In genomic region chr11:97332271-97332670, GRCh38 we compare ENCODE assay signal across 19 cellular contexts.
DNase-seq lines count a peak whose midpoint lies in the region; TF ChIP-seq lines count a peak whose summit lies in the region.
"Had no signal": no experiment of that assay in that cellular context is flagged by ENCODE, and none has a peak within 500 bp of the region (broad histone marks: within the 10 kb centered on the region; RNA-seq: fewer than 3 reads in every experiment).

No MANE protein-coding gene starts in this region.

- H2AFZ ChIP-seq in neural progenitor cell (replicated peaks) (peak overlapping the region; percentile 30), neuronal stem cell (ENCODE audit: low read length) (no peak overlapping the region)
- H2AFZ ChIP-seq: GM23248 had no signal

- no peak overlapping the region for H3K27ac Mint-ChIP-seq in neural progenitor cell
- H3K27ac Mint-ChIP-seq: CD8-positive, alpha-beta memory T cell had no signal

- no peak overlapping the region for H3K14ac ChIP-seq in neuronal stem cell (ENCODE audit: low read length)

- H3K18ac ChIP-seq in neuronal stem cell (ENCODE audit: low read length), result no peak overlapping the region

- H3K9me3 Mint-ChIP-seq in neural progenitor cell, result no peaks in the 10 kb centered on the region

- no peaks in the 10 kb centered on the region for H3K27me3 ChIP-seq in neural progenitor cell
- H3K27me3 ChIP-seq in MG63, result no peaks in the 10 kb centered on the region
- no peaks in the 10 kb centered on the region for H3K27me3 ChIP-seq in neuronal stem cell (ENCODE audit: control insufficient read depth in 3 of 3, insufficient read depth in 3 of 3, low read depth in 1 of 3, low read length in 3 of 3)
- H3K27me3 ChIP-seq: SJCRH30 had no signal

- no peak overlapping the region for H2AK5ac ChIP-seq in neuronal stem cell (ENCODE audit: low read depth, low read length)

- H3K36me3 Mint-ChIP-seq in neural progenitor cell, result no peaks in the 10 kb centered on the region
- H3K36me3 Mint-ChIP-seq: CD8-positive, alpha-beta memory T cell had no signal

- H3K79me2 ChIP-seq in neural progenitor cell (ENCODE audit: low read depth), result no peaks in the 10 kb centered on the region

- no peaks in the 10 kb centered on the region for H3F3A ChIP-seq in neural progenitor cell (ENCODE audit: low read depth)

- no peak overlapping the region for H2BK15ac ChIP-seq in neuronal stem cell (ENCODE audit: low read length)

- H2BK12ac ChIP-seq in neuronal stem cell (ENCODE audit: low read length), result no peak overlapping the region

- no peak overlapping the region for H2BK5ac ChIP-seq in neuronal stem cell (ENCODE audit: low read length)

- no peak overlapping the region for H2BK120ac ChIP-seq in neuronal stem cell (ENCODE audit: low read depth, low read length)

- TF ChIP-seq CTCF in neural progenitor cell (IDR thresholded peaks at IDR 0.05), result no peak

- no peak overlapping the region for H4K91ac ChIP-seq in neuronal stem cell (ENCODE audit: low read depth, low read length, poor library complexity)

- no CpG with 5 or more reads among the region's 2 CpGs for WGBS in neuronal stem cell (ENCODE audit: extremely low coverage in 2 of 2, insufficient read length in 2 of 2, insufficient replicate concordance in 1 of 2), 2 donors

- H3K27me3 Mint-ChIP-seq in neural progenitor cell (ENCODE audit: insufficient read depth, low read depth), result no peaks in the 10 kb centered on the region
- H3K27me3 Mint-ChIP-seq: CD8-positive, alpha-beta memory T cell had no signal

- H4K20me1 ChIP-seq in neural progenitor cell (ENCODE audit: low read depth), result no peaks in the 10 kb centered on the region

- H3K4me1 ChIP-seq in neural progenitor cell (peaks cover 11% of the 10 kb centered on the region), neuronal stem cell (ENCODE audit: control insufficient read depth in 2 of 2, insufficient read depth in 1 of 2, low read depth in 1 of 2, low read length in 2 of 2) (no peaks in the 10 kb centered on the region)
- H3K4me1 ChIP-seq: SJCRH30 had no signal

- H3K4me2 ChIP-seq in neural progenitor cell, result peak overlapping the region; percentile 26
- no peak overlapping the region for H3K4me2 ChIP-seq in neuronal stem cell (ENCODE audit: insufficient read depth, low read length, poor library complexity, severe bottlenecking)

- H3K4ac ChIP-seq in neuronal stem cell (ENCODE audit: low read length), result no peak overlapping the region

- no peaks in the 10 kb centered on the region for H3K4me1 Mint-ChIP-seq in neural progenitor cell
- H3K4me1 Mint-ChIP-seq: CD8-positive, alpha-beta memory T cell had no signal

- H4K8ac ChIP-seq in neuronal stem cell (ENCODE audit: low read depth, low read length), result no peak overlapping the region

- no peak overlapping the region for H3K27ac ChIP-seq in neural progenitor cell
- no peak overlapping the region for H3K27ac ChIP-seq in neuronal stem cell (replicated peaks; ENCODE audit: low read length)
- H3K27ac ChIP-seq: GM23248, SJCRH30 had no signal

- no peak overlapping the region for H3K4me3 Mint-ChIP-seq in neural progenitor cell
- H3K4me3 Mint-ChIP-seq: CD8-positive, alpha-beta memory T cell had no signal

- H3K9ac ChIP-seq in neural progenitor cell (no peak overlapping the region), neuronal stem cell (ENCODE audit: low read depth, low read length, poor library complexity) (no peak overlapping the region)
- H3K9ac ChIP-seq: GM23248 had no signal

- DNase-seq in DMS53 treated with DMSO at 0.1 percent for 48 hours (lab: John Stamatoyannopoulos, UW; ENCODE audit: unreplicated experiment) (peak; percentile 10), NCI-H1105 (lab: John Stamatoyannopoulos, UW) (peak; percentile 10), NCI-H69 (lab: John Stamatoyannopoulos, UW) (peak; percentile 48), neural progenitor cell (ENCODE audit: low spot score) (peak; percentile 42), OCI-M1 (lab: John Stamatoyannopoulos, UW) (no peak), MG63 (no peak), neuronal stem cell (ENCODE audit: low spot score) (no peak)
- DNase-seq: ACHN; C1 segment of cervical spinal cord; CD8-positive, alpha-beta memory T cell; GDM1; GM23248; KG1; MV-4-11; NCI-H2081; NCI-H2227 treated with DMSO at 0.1 percent for 48 hours; NCI-H526 treated with DMSO at 0.1 percent for 48 hours; SJCRH30; T1000 had no signal

- no peaks in the 10 kb centered on the region for H3K9me3 ChIP-seq in neural progenitor cell (ENCODE audit: low read depth)
- no peaks in the 10 kb centered on the region for H3K9me3 ChIP-seq in MG63
- no peaks in the 10 kb centered on the region for H3K9me3 ChIP-seq in neuronal stem cell (replicated peaks in 1 of 2; ENCODE audit: control insufficient read depth in 2 of 2, insufficient read depth in 1 of 2, low read depth in 1 of 2, low read length in 2 of 2)
- H3K9me3 ChIP-seq: SJCRH30 had no signal

- no peaks in the 10 kb centered on the region for H3K79me1 ChIP-seq in neuronal stem cell (ENCODE audit: low read depth, low read length)

- H3K4me3 ChIP-seq in neural progenitor cell (no peak overlapping the region), MG63 (no peak overlapping the region), neuronal stem cell (ENCODE audit: low read length in 2 of 2) (no peak overlapping the region)
- H3K4me3 ChIP-seq: GM23248, SJCRH30 had no signal

- H3K23ac ChIP-seq in neuronal stem cell (ENCODE audit: low read depth, low read length, poor library complexity), result no peak overlapping the region

- H3K36me3 ChIP-seq in neural progenitor cell, result no peaks in the 10 kb centered on the region
- H3K36me3 ChIP-seq in MG63, result no peaks in the 10 kb centered on the region
- no peaks in the 10 kb centered on the region for H3K36me3 ChIP-seq in neuronal stem cell (replicated peaks in 1 of 2; ENCODE audit: control insufficient read depth in 2 of 2, insufficient read depth in 2 of 2, low read length in 2 of 2)
- H3K36me3 ChIP-seq: SJCRH30 had no signal

Comparison
In these comparisons a context has a peak if more than half of its experiments do, and no peak if none do; other contexts are left out.
1. DNase-seq: peak in DMS53 treated with DMSO at 0.1 percent for 48 hours (single experiment), NCI-H1105 (single experiment), NCI-H69 (single experiment) and neural progenitor cell (single experiment); none in OCI-M1 (single experiment), MG63 (single experiment) and neuronal stem cell (single experiment).